In genomic region chr18:23588836-23589560, GRCh38 we compare ENCODE assay signal across 18 cellular contexts. TPM values are rescaled to one million over a fixed set of nuclear protein-coding genes. Genes with fewer than 3 reads are reported as not detected.
DNase-seq lines count a peak whose midpoint lies in the region; ATAC-seq, FAIRE-seq and TF ChIP-seq lines count a peak whose summit lies in the region.
"Had no signal": no experiment of that assay in that cellular context is flagged by ENCODE, and none has a peak within 500 bp of the region (broad histone marks: within the 10 kb centered on the region; RNA-seq: fewer than 3 reads in every experiment).

No MANE protein-coding gene starts in this region.

- peaks cover 10% of the 10 kb centered on the region for H3K79me1 ChIP-seq in H1 (ENCODE audit: low read depth, low read length)

- WGBS in H1 (ENCODE audit: extremely low coverage in 1 of 2, insufficient coverage in 1 of 2, insufficient read length in 1 of 2, insufficient replicate concordance in 2 of 2, low coverage in 1 of 2, low lambda C conversion rate in 2 of 2, missing lambda C conversion rate in 1 of 2), 2 experiments: 74% methylated on average over 11 of the region's 11 CpGs; no CpG with 5 or more reads in 1 of the 2 experiments

- FAIRE-seq in H1 (lab: Jason Lieb, UNC): no peak
- FAIRE-seq: D721Med had no signal

- H4K20me1 ChIP-seq in H1 (replicated peaks in 1 of 2; ENCODE audit: control insufficient read depth in 1 of 2, insufficient read depth in 2 of 2, low read length in 2 of 2): no peaks in the 10 kb centered on the region

- H3K4me2 ChIP-seq in H1 (ENCODE audit: insufficient read depth in 1 of 2, low read depth in 2 of 2, low read length in 2 of 2): no peak overlapping the region

- H2BK120ac ChIP-seq in H1 (replicated peaks; ENCODE audit: low read depth, low read length): no peak overlapping the region

- no peak overlapping the region for H3K4ac ChIP-seq in H1 (replicated peaks; ENCODE audit: insufficient read length, low read depth, low read length)

- H3K27ac ChIP-seq in RWPE2 (ENCODE audit: poor library complexity, severe bottlenecking) (peak overlapping the region; percentile 37), H1 (ENCODE audit: low read depth, low read length) (no peak overlapping the region), right atrium auricular region (no peak overlapping the region)

- peak; percentile 49 for DNase-seq in ELR (ENCODE audit: low read depth)
- no peak for DNase-seq in RWPE2 (ENCODE audit: low spot score)
- no peak for DNase-seq in H1 (ENCODE audit: low read depth in 1 of 2, low spot score in 2 of 2)
- peak; percentile 60 for DNase-seq in myocyte (ENCODE audit: low read depth)
- DNase-seq in NCI-H345 treated with DMSO at 0.1 percent for 48 hours (lab: John Stamatoyannopoulos, UW; ENCODE audit: unreplicated experiment): no peak
- no peak for DNase-seq in right atrium auricular region (ENCODE audit: low spot score)
- no peak for DNase-seq in kidney glomerular epithelial cell (lab: John Stamatoyannopoulos, UW)
- DNase-seq: activated naive CD4-positive, alpha-beta T cell treated with Interleukin-2 at 50 U/mL for 16 hours; AML-193; dermis blood vessel endothelial cell; left cardiac atrium; NCI-H1048; NCI-H524; nucleus accumbens; stimulated activated CD4-positive, alpha-beta T cell treated with anti-CD3 and anti-CD28 coated beads, Interleukin-4, amount 100 ng/mL, for 24 hours; T-helper 9 cell had no signal

- peak overlapping the region; percentile 27; the same call in 1 of the 2 replicates for H2AFZ ChIP-seq in H1 (ENCODE audit: low read length)

- TF ChIP-seq CTCF in RWPE2 (IDR thresholded peaks at IDR 0.05; ENCODE audit: poor library complexity, severe bottlenecking): no peak
- no peak for TF ChIP-seq CTCF in H1 (IDR thresholded peaks at IDR 0.05; ENCODE audit: control extremely low read depth in 1 of 3, insufficient read depth in 1 of 3, low read depth in 1 of 3, low read length in 3 of 3)
- TF ChIP-seq CTCF in right atrium auricular region (IDR thresholded peaks at IDR 0.05): no peak

- POLR2A ChIA-PET in H1 (lab: Charles Lee; ENCODE audit: partially characterized antibody): interaction anchor here (0.6 to 1.3 kb wide), 4 partner anchors 8 to 127 kb away, joined by 3 to 4 read pairs (median 3); no protein-coding TSS in a partner anchor

- no peak for TF ChIP-seq EP300 in H1 (IDR thresholded peaks at IDR 0.05; ENCODE audit: borderline replicate concordance in 1 of 2, low read depth in 2 of 2, low read length in 2 of 2)

- peaks cover 9% of the 10 kb centered on the region for H3K23me2 ChIP-seq in H1 (ENCODE audit: low read depth, low read length)

- H3K36me3 ChIP-seq in RWPE2 (ENCODE audit: low read depth): peaks cover 6% of the 10 kb centered on the region
- no peaks in the 10 kb centered on the region for H3K36me3 ChIP-seq in H1 (ENCODE audit: control insufficient read depth in 2 of 4, insufficient read depth in 4 of 4, low read length in 3 of 4)
- no peaks in the 10 kb centered on the region for H3K36me3 ChIP-seq in right atrium auricular region

- H3K4me1 ChIP-seq in RWPE2 (ENCODE audit: insufficient read depth, poor library complexity, severe bottlenecking) (peaks cover 46% of the 10 kb centered on the region), H1 (replicated peaks in 1 of 4; ENCODE audit: control insufficient read depth in 3 of 4, insufficient read depth in 4 of 4, low read length in 3 of 4) (peaks cover 0 to 2% (median 0%) of the 10 kb centered on the region in 4 experiments; a peak in 1 of 7 replicates), right atrium auricular region (peaks cover 0 to 19% of the 10 kb centered on the region in 2 donors)

- H4K8ac ChIP-seq in H1 (ENCODE audit: extremely low read depth, insufficient read depth, low read length): no peak overlapping the region

- no peaks in the 10 kb centered on the region for H3K9me3 ChIP-seq in RWPE2 (ENCODE audit: severe bottlenecking)
- no peaks in the 10 kb centered on the region for H3K9me3 ChIP-seq in H1 (ENCODE audit: insufficient read depth in 2 of 2, low read depth in 1 of 2, low read length in 1 of 2)
- no peaks in the 10 kb centered on the region for H3K9me3 ChIP-seq in right atrium auricular region

- no peaks in the 10 kb centered on the region for H3K27me3 ChIP-seq in RWPE2 (ENCODE audit: insufficient read depth, poor library complexity, severe bottlenecking)
- peaks cover 0 to 2% (median 0%) of the 10 kb centered on the region in 4 experiments; a peak in 1 of 7 replicates for H3K27me3 ChIP-seq in H1 (replicated peaks in 1 of 4; ENCODE audit: control insufficient read depth in 3 of 4, extremely low read depth in 1 of 4, insufficient read depth in 3 of 4, low read length in 3 of 4)
- H3K27me3 ChIP-seq in right atrium auricular region: no peaks in the 10 kb centered on the region

- no peak overlapping the region for H3K14ac ChIP-seq in H1 (ENCODE audit: insufficient read length)

- ATAC-seq in RWPE2 (ENCODE audit: low read depth): 0 out of 3 replicates have a peak, but pooled peaks have one; percentile 2
- no peak for ATAC-seq in HG03571 (IDR thresholded peaks at IDR 0.05; ENCODE audit: unreplicated experiment)
- ATAC-seq: left cardiac atrium had no signal

- no peak for TF ChIP-seq POLR2A in H1 (IDR thresholded peaks at IDR 0.05; ENCODE audit: control extremely low read depth in 1 of 2, low read depth in 2 of 2, low read length in 2 of 2)

- no peak overlapping the region for H2AK5ac ChIP-seq in H1 (ENCODE audit: low read depth, low read length)

- no peak overlapping the region for H3K56ac ChIP-seq in H1 (replicated peaks; ENCODE audit: insufficient read length, low read depth, low read length)

- no peak overlapping the region for H3K18ac ChIP-seq in H1 (ENCODE audit: extremely low read depth, low read length)

- no peak overlapping the region for H2BK12ac ChIP-seq in H1 (ENCODE audit: low read depth, low read length)

- peaks cover 0 to 16% of the 10 kb centered on the region in 2 experiments; a peak in 2 of 4 replicates for H3K79me2 ChIP-seq in H1 (ENCODE audit: control insufficient read depth in 1 of 2, insufficient read depth in 2 of 2, low read length in 2 of 2)

- H2BK15ac ChIP-seq in H1 (ENCODE audit: low read length): no peak overlapping the region

- no peak overlapping the region for H3K23ac ChIP-seq in H1 (ENCODE audit: insufficient read length)

- H3K4me3 ChIP-seq in RWPE2 (ENCODE audit: severe bottlenecking) (no peak overlapping the region), H1 (ENCODE audit: extremely low read depth in 1 of 4, insufficient read depth in 2 of 4, low read depth in 3 of 4, low read length in 4 of 4) (no peak overlapping the region), right atrium auricular region (no peak overlapping the region)

- CTCF ChIA-PET in H1 (lab: Charles Lee; ENCODE audit: partially characterized antibody): interaction anchor here (0.5 to 1.8 kb wide), 11 partner anchors 10 to 147 kb away, joined by 3 to 5 read pairs (median 3); no protein-coding TSS in a partner anchor

- H3K9ac ChIP-seq in H1 (replicated peaks in 1 of 4; ENCODE audit: extremely low read depth in 1 of 4, low read depth in 3 of 4, low read length in 3 of 4): no peak overlapping the region; a peak in 1 of 7 replicates

- no peak overlapping the region for H2BK20ac ChIP-seq in H1 (ENCODE audit: low read length)

- H2BK5ac ChIP-seq in H1 (ENCODE audit: low read depth, low read length): no peak overlapping the region

- no peak overlapping the region for H4K91ac ChIP-seq in H1 (replicated peaks; ENCODE audit: insufficient read length, low read length)

- H4K5ac ChIP-seq in H1 (ENCODE audit: insufficient read length, low read depth, low read length): no peak overlapping the region

- TF ChIP-seq RAD21 in H1 (IDR thresholded peaks at IDR 0.05 in 1 of 2, conservative IDR thresholded peaks at IDR 0.05 in 1 of 2; ENCODE audit: low read depth in 2 of 2, low read length in 2 of 2): no peak

TF ChIP-seq in H1, 55 proteins besides CTCF, POLR2A, EP300 and RAD21:
- TF ChIP-seq PHF8 (conservative IDR thresholded peaks at IDR 0.05; ENCODE audit: low read depth, low read length) (no peak), TEAD4 (IDR thresholded peaks at IDR 0.05; ENCODE audit: low read depth, low read length) (0 out of 2 replicates have a peak, but pooled peaks have one; percentile 38), YY1 (IDR thresholded peaks at IDR 0.05; ENCODE audit: low read depth, low read length) (no peak), CBX8 (IDR thresholded peaks at IDR 0.05; ENCODE audit: borderline replicate concordance, low read depth, low read length) (no peak)

RNA-seq across cellular contexts. Expression of gene NPC1, which starts 2.7 kb away (rescaled TPM):
- total RNA-seq in H1 (2021; fragmentation: NEBNext Ultra II Directional; extraction: Animal tissue kit (Norgen Biotek cat#: 25700)): 36.4 and 39.5 TPM in 2 replicates
- polyA plus RNA-seq in H1 (2011; rRNA removed): 33.9 and 34.1 TPM in 2 replicates
- polyA plus RNA-seq in H1 (2011; cell fraction: cytosol; rRNA removed): 29.4 TPM
- 66.9 TPM for polyA plus RNA-seq in H1 (2011; cell fraction: nucleus; rRNA removed)
- polyA plus RNA-seq in H1 (2012, experiment 1 of 2): 25.9 to 31.8 TPM (median 29.2 TPM) in 4 replicates
- polyA plus RNA-seq in H1 (2012, experiment 2 of 2): 7.7 TPM
- polyA plus RNA-seq in H1 (2013, experiment 1 of 2): 56.1 TPM
- 49.7 TPM for polyA plus RNA-seq in H1 (2013, experiment 2 of 2)
- polyA minus RNA-seq in H1 (2011; rRNA and poly(A)+ RNA removed): 109 and 131 TPM in 2 replicates
- 49.4 TPM for polyA minus RNA-seq in H1 (2011; cell fraction: cytosol; rRNA and poly(A)+ RNA removed)
- 105 TPM for polyA minus RNA-seq in H1 (2011; cell fraction: nucleus; rRNA and poly(A)+ RNA removed)
- total RNA-seq in myocyte (40.4 and 54.0 TPM in 2 replicates), right atrium auricular region (10 to 100 TPM; 16.2 to 26.4 TPM)
- polyA plus RNA-seq in myocyte (2012): 54.7 TPM

Comparison
In these comparisons a context has a peak if more than half of its experiments do, and no peak if none do; other contexts are left out.
1. DNase-seq: peak in ELR (single experiment) and myocyte (single experiment); none in RWPE2 (single experiment), H1 (0 of 2), NCI-H345 treated with DMSO at 0.1 percent for 48 hours (single experiment), right atrium auricular region (single experiment) and kidney glomerular epithelial cell (single experiment).